Comparison of ENCODE assay signal across 1 cellular context in the genomic region with DNA sequence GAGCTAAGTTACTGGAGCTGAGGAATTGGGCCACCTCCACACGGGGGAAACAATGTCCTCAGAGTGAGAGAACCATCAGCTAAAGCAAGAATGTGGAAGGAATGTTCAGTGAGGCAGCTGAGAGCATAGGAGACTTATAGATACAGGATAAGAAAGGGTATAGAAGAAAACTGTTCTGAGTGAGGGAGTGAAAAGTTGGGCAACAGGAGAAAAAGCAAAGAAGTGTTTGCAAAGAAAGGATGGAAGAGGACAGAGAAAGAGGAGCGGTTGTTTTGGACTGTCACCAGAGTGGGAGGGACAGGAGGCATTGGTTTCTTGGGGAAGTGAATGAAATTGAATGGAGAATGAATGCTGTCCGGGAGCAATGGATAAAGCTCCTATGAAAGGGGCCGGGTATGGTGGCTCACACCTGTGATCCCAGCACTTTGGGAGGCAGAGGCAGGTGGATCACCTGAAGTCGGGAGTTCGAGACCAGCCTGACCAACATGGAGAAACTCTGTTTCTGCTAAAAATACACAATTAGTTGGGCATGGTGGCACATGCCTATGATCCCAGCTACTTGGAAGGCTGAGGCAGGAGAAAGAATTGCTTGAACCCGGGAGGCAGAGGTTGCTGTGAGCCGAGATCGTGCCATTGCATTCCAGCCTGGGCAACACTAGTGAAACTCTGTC.
TF ChIP-seq lines count a peak whose summit lies in the region.

No MANE protein-coding gene starts in this region.

TF ChIP-seq in HepG2, 621 proteins besides CTCF, POLR2A, EP300 and RAD21:
- TF ChIP-seq ZNF841 (CRISPR knock-in tag; IDR thresholded peaks at IDR 0.05; ENCODE audit: borderline replicate concordance) = no peak
- peak; percentile 23 for TF ChIP-seq PHB2 (IDR thresholded peaks at IDR 0.05; ENCODE audit: partially characterized antibody)
